In the genomic region with DNA sequence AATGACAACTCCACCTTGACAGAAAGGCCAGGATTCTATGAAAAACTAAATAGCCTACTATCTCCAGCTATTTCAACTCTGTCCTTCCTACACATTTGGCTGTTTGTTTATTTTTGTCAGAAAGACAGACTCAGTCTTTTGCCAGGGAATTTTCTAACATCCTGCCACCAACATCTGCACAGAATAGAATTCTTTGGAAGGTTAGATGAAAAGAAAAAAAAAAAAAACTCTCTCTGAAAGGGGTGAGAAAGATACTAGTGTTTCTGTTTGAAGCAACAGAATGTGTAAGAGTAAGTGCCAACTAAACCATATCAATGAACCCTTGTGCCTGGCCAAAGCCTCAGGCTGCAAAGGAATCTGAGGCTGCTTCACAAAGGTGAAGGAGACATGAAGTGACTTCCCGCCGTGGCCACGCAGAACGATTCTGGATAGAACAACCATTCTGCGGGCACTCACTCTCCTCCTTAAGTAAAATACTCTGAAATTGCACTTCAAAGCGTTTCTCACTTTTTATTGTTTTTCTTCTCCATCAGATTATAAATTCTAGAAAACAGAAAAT, we compare ENCODE assay signal across 1 cellular context.
TF ChIP-seq lines count a peak whose summit lies in the region.

No MANE protein-coding gene starts in this region.

TF ChIP-seq in endothelial cell of umbilical vein, 7 proteins besides CTCF, POLR2A, EP300 and RAD21:
- TF ChIP-seq FOS (IDR thresholded peaks at IDR 0.05; ENCODE audit: borderline replicate concordance, insufficient read depth, low read length) (no peak), POLR2AphosphoS5 (IDR thresholded peaks at IDR 0.05; ENCODE audit: insufficient read depth, low read depth, low read length) (no peak), MYC (IDR thresholded peaks at IDR 0.05; ENCODE audit: low read depth, low read length) (no peak), GATA2 (IDR thresholded peaks at IDR 0.05; ENCODE audit: insufficient read depth, insufficient read length, low read depth, low read length) (no peak), JUN (IDR thresholded peaks at IDR 0.05; ENCODE audit: borderline replicate concordance, insufficient read depth, insufficient read length, low read depth) (no peak), EZH2 (IDR thresholded peaks at IDR 0.05; ENCODE audit: borderline replicate concordance, low read depth, low read length, severe bottlenecking) (no peak)
- TF ChIP-seq, protein P1, sequence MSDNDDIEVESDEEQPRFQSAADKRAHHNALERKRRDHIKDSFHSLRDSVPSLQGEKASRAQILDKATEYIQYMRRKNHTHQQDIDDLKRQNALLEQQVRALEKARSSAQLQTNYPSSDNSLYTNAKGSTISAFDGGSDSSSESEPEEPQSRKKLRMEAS (IDR thresholded peaks at IDR 0.05; ENCODE audit: insufficient read depth, insufficient read length) = no peak
TF ChIP-seq in endothelial cell of umbilical vein: peak in this region for 0.
